ENCODE assay signal across 7 cellular contexts in genomic region chr11:14633506-14634224, GRCh38. TPM values are rescaled to one million over a fixed set of nuclear protein-coding genes. Genes with fewer than 3 reads are reported as not detected.
A peak's percentile ranks its signal among the peaks of the same experiment; 100 is the strongest.
DNase-seq lines count a peak whose midpoint lies in the region; ATAC-seq and TF ChIP-seq lines count a peak whose summit lies in the region.
"Not testable (repeated sequence)": the region's sequence is repeated elsewhere in the genome, so short reads cannot be mapped to it uniquely, and the experiment has no call there.

No MANE protein-coding gene starts in this region.

- TF ChIP-seq CTCF in activated CD8-positive, alpha-beta T cell treated with anti-CD3 and anti-CD28 coated beads for 36 hours (IDR thresholded peaks at IDR 0.05) = not testable (repeated sequence)

- not testable (repeated sequence) for H3K27ac ChIP-seq in trophoblast cell (ENCODE audit: low read depth, low read length)

- POLR2A ChIA-PET in activated CD8-positive, alpha-beta T cell treated with anti-CD3 and anti-CD28 coated beads for 36 hours (lab: Charles Lee) = not testable (repeated sequence)

- not testable (repeated sequence) for H3K18ac ChIP-seq in trophoblast cell (ENCODE audit: low read length)

- H3K4me1 ChIP-seq in trophoblast cell (ENCODE audit: control insufficient read depth in 1 of 2, insufficient read depth in 2 of 2, low read length in 2 of 2) = not testable (repeated sequence)

- ATAC-seq in activated CD8-positive, alpha-beta T cell treated with anti-CD3 and anti-CD28 coated beads for 36 hours; effector memory CD8-positive, alpha-beta T cell (replicated peaks): not testable (repeated sequence)

- not testable (repeated sequence) for H2BK5ac ChIP-seq in trophoblast cell (ENCODE audit: low read depth, low read length, poor library complexity)

- H3K4me3 ChIP-seq in Jurkat, Clone E6-1 (ENCODE audit: low read length) = peak overlapping the region; percentile 33
- not testable (repeated sequence) for H3K4me3 ChIP-seq in trophoblast cell (ENCODE audit: low read depth, low read length)

- H3K4me3 Mint-ChIP-seq in activated CD8-positive, alpha-beta T cell treated with anti-CD3 and anti-CD28 coated beads for 36 hours; activated T-helper 1 cell treated with anti-CD3 and anti-CD28 coated beads, Interleukin-12 subunit alpha, Interleukin-12 subunit beta, Interleukin-2, Interleukin-4 antibody, amounts not matched to agents 30 ng/mL and 10 ng/mL and 1 ng/mL, durations not matched to agents 14 hours and 24 hours and 36 hours; activated naive CD4-positive, alpha-beta T cell treated with anti-CD3 and anti-CD28 coated beads, Interleukin-2, amount 50 U/mL, for 24 hours: not testable (repeated sequence)
- H3K4me3 Mint-ChIP-seq in effector memory CD8-positive, alpha-beta T cell = peak overlapping the region; percentile 66 to 68

- H2BK120ac ChIP-seq in trophoblast cell (ENCODE audit: insufficient read depth, low read length, poor library complexity) = not testable (repeated sequence)

- not testable (repeated sequence) for H3K27me3 ChIP-seq in trophoblast cell (ENCODE audit: insufficient read depth, low read length)

- H2BK12ac ChIP-seq in trophoblast cell (ENCODE audit: low read length) = not testable (repeated sequence)

- not testable (repeated sequence) for H4K8ac ChIP-seq in trophoblast cell (ENCODE audit: low read depth, low read length)

- peaks cover 31% of the 10 kb centered on the region for H3K9me3 Mint-ChIP-seq in activated CD8-positive, alpha-beta T cell treated with anti-CD3 and anti-CD28 coated beads for 36 hours
- H3K9me3 Mint-ChIP-seq in activated T-helper 1 cell treated with anti-CD3 and anti-CD28 coated beads, Interleukin-12 subunit alpha, Interleukin-12 subunit beta, Interleukin-2, Interleukin-4 antibody, amounts not matched to agents 30 ng/mL and 10 ng/mL and 1 ng/mL, durations not matched to agents 14 hours and 24 hours and 36 hours; effector memory CD8-positive, alpha-beta T cell: not testable (repeated sequence)
- H3K9me3 Mint-ChIP-seq in activated naive CD4-positive, alpha-beta T cell treated with anti-CD3 and anti-CD28 coated beads, Interleukin-2, amount 50 U/mL, for 24 hours = peaks cover 10% of the 10 kb centered on the region

- not testable (repeated sequence) for H3K79me2 ChIP-seq in trophoblast cell (ENCODE audit: control insufficient read depth, insufficient read depth, low read length, poor library complexity)

- not testable (repeated sequence) for H3K4me2 ChIP-seq in trophoblast cell (ENCODE audit: low read length)

- H2AK5ac ChIP-seq in trophoblast cell (ENCODE audit: low read length) = not testable (repeated sequence)

- not testable (repeated sequence) for H4K12ac ChIP-seq in trophoblast cell (ENCODE audit: low read depth, low read length)

- H3K9ac ChIP-seq in trophoblast cell (ENCODE audit: low read length) = not testable (repeated sequence)

- peak overlapping the region; percentile 24 for H4K91ac ChIP-seq in trophoblast cell (ENCODE audit: low read depth, low read length)

- H3K36me3 Mint-ChIP-seq in activated CD8-positive, alpha-beta T cell treated with anti-CD3 and anti-CD28 coated beads for 36 hours (ENCODE audit: low read depth) = peaks cover 56% of the 10 kb centered on the region
- peaks cover 32% of the 10 kb centered on the region for H3K36me3 Mint-ChIP-seq in activated T-helper 1 cell treated with anti-CD3 and anti-CD28 coated beads, Interleukin-12 subunit alpha, Interleukin-12 subunit beta, Interleukin-2, Interleukin-4 antibody, amounts not matched to agents 30 ng/mL and 10 ng/mL and 1 ng/mL, durations not matched to agents 14 hours and 24 hours and 36 hours (ENCODE audit: low read depth)
- peaks cover 20% of the 10 kb centered on the region for H3K36me3 Mint-ChIP-seq in activated naive CD4-positive, alpha-beta T cell treated with anti-CD3 and anti-CD28 coated beads, Interleukin-2, amount 50 U/mL, for 24 hours
- H3K36me3 Mint-ChIP-seq in effector memory CD8-positive, alpha-beta T cell (ENCODE audit: insufficient read depth) = not testable (repeated sequence)

- not testable (repeated sequence) for H3K79me1 ChIP-seq in trophoblast cell (ENCODE audit: low read length)

- H3K27me3 Mint-ChIP-seq in activated CD8-positive, alpha-beta T cell treated with anti-CD3 and anti-CD28 coated beads for 36 hours; activated T-helper 1 cell treated with anti-CD3 and anti-CD28 coated beads, Interleukin-12 subunit alpha, Interleukin-12 subunit beta, Interleukin-2, Interleukin-4 antibody, amounts not matched to agents 30 ng/mL and 10 ng/mL and 1 ng/mL, durations not matched to agents 14 hours and 24 hours and 36 hours (ENCODE audit: insufficient read depth); activated naive CD4-positive, alpha-beta T cell treated with anti-CD3 and anti-CD28 coated beads, Interleukin-2, amount 50 U/mL, for 24 hours; effector memory CD8-positive, alpha-beta T cell: not testable (repeated sequence)

- H3K36me3 ChIP-seq in trophoblast cell (ENCODE audit: control insufficient read depth in 1 of 2, insufficient read depth in 2 of 2, low read length in 2 of 2) = not testable (repeated sequence)

- H2AFZ ChIP-seq in trophoblast cell (ENCODE audit: insufficient read depth, low read length, poor library complexity) = not testable (repeated sequence)

- not testable (repeated sequence) for DNase-seq in Jurkat, Clone E6-1 (ENCODE audit: low read depth, low spot score); activated CD8-positive, alpha-beta T cell treated with anti-CD3 and anti-CD28 coated beads for 36 hours; activated T-helper 1 cell treated with anti-CD3 and anti-CD28 coated beads, Interleukin-12 subunit alpha, Interleukin-12 subunit beta, Interleukin-2, Interleukin-4 antibody, amounts not matched to agents 30 ng/mL and 10 ng/mL and 1 ng/mL, durations not matched to agents 14 hours and 24 hours and 36 hours (ENCODE audit: low spot score); trophoblast cell
- DNase-seq in T-helper 9 cell = peak; percentile 13
- peak; percentile 43 to 63 (median 48) for DNase-seq in effector memory CD8-positive, alpha-beta T cell

- H3K27ac Mint-ChIP-seq in activated CD8-positive, alpha-beta T cell treated with anti-CD3 and anti-CD28 coated beads for 36 hours = peak overlapping the region; percentile 61
- H3K27ac Mint-ChIP-seq in activated T-helper 1 cell treated with anti-CD3 and anti-CD28 coated beads, Interleukin-12 subunit alpha, Interleukin-12 subunit beta, Interleukin-2, Interleukin-4 antibody, amounts not matched to agents 30 ng/mL and 10 ng/mL and 1 ng/mL, durations not matched to agents 14 hours and 24 hours and 36 hours = peak overlapping the region; percentile 32
- peak overlapping the region; percentile 35 for H3K27ac Mint-ChIP-seq in activated naive CD4-positive, alpha-beta T cell treated with anti-CD3 and anti-CD28 coated beads, Interleukin-2, amount 50 U/mL, for 24 hours
- peak overlapping the region; percentile 1 to 47 for H3K27ac Mint-ChIP-seq in effector memory CD8-positive, alpha-beta T cell

- H3K4ac ChIP-seq in trophoblast cell (ENCODE audit: low read depth, low read length) = not testable (repeated sequence)

- WGBS in trophoblast cell (ENCODE audit: extremely low coverage, insufficient coverage, insufficient read length) = no CpG with 5 or more reads among the region's 26 CpGs

- H3K4me1 Mint-ChIP-seq in activated CD8-positive, alpha-beta T cell treated with anti-CD3 and anti-CD28 coated beads for 36 hours (ENCODE audit: low read depth) = peaks cover 48% of the 10 kb centered on the region
- H3K4me1 Mint-ChIP-seq in activated T-helper 1 cell treated with anti-CD3 and anti-CD28 coated beads, Interleukin-12 subunit alpha, Interleukin-12 subunit beta, Interleukin-2, Interleukin-4 antibody, amounts not matched to agents 30 ng/mL and 10 ng/mL and 1 ng/mL, durations not matched to agents 14 hours and 24 hours and 36 hours (ENCODE audit: low read depth) = peaks cover 43% of the 10 kb centered on the region
- H3K4me1 Mint-ChIP-seq in activated naive CD4-positive, alpha-beta T cell treated with anti-CD3 and anti-CD28 coated beads, Interleukin-2, amount 50 U/mL, for 24 hours = peaks cover 50% of the 10 kb centered on the region
- H3K4me1 Mint-ChIP-seq in effector memory CD8-positive, alpha-beta T cell (ENCODE audit: low read depth in 2 of 2) = peaks cover 37 to 38% of the 10 kb centered on the region in 2 donors

- CTCF ChIA-PET in activated CD8-positive, alpha-beta T cell treated with anti-CD3 and anti-CD28 coated beads for 36 hours (lab: Charles Lee) = interaction anchor here (1.5 to 2.8 kb wide), 3 partner anchors 11 to 103 kb away, joined by 3 to 9 read pairs (median 7); partner anchors contain the start of gene PDE3B

- not testable (repeated sequence) for H3K23ac ChIP-seq in trophoblast cell (ENCODE audit: low read length)

- intact Hi-C loops in activated CD8-positive, alpha-beta T cell treated with anti-CD3 and anti-CD28 coated beads for 36 hours (cut with micrococcal nuclease); activated T-helper 1 cell treated with anti-CD3 and anti-CD28 coated beads, Interleukin-12 subunit alpha, Interleukin-12 subunit beta, Interleukin-2, Interleukin-4 antibody, amounts not matched to agents 30 ng/mL and 10 ng/mL and 1 ng/mL, durations not matched to agents 14 hours and 24 hours and 36 hours (cut with micrococcal nuclease): not testable (repeated sequence)

- not testable (repeated sequence) for H3K14ac ChIP-seq in trophoblast cell (ENCODE audit: low read length)

- not testable (repeated sequence) for H3K9me3 ChIP-seq in trophoblast cell (ENCODE audit: insufficient read depth, low read depth, low read length)

RNA-seq across cellular contexts. Expression of gene PDE3B, which starts 9.9 kb away (rescaled TPM):
- polyA plus RNA-seq in Jurkat, Clone E6-1 (2012; ENCODE audit: insufficient read depth, insufficient read length) = 10.3 TPM
- 10 to 100 TPM; 42.3 to 43.1 TPM for total RNA-seq in activated CD8-positive, alpha-beta T cell treated with anti-CD3 and anti-CD28 coated beads for 36 hours
- 62.8 and 64.0 TPM in 2 replicates for total RNA-seq in activated T-helper 1 cell treated with anti-CD3 and anti-CD28 coated beads, Interleukin-12 subunit alpha, Interleukin-12 subunit beta, Interleukin-2, Interleukin-4 antibody, amounts not matched to agents 30 ng/mL and 10 ng/mL and 1 ng/mL, durations not matched to agents 14 hours and 24 hours and 36 hours
- 4.3 and 5.1 TPM in 2 replicates for polyA plus RNA-seq in trophoblast cell (2013)
